In genomic region chr15:64008177-64008576, GRCh38 we compare ENCODE assay signal across 21 cellular contexts.
"Had no signal": no experiment of that assay in that cellular context is flagged by ENCODE, and none has a peak within 500 bp of the region (broad histone marks: within the 10 kb centered on the region; RNA-seq: fewer than 3 reads in every experiment).

No MANE protein-coding gene starts in this region.

- H3K27me3 ChIP-seq: ascending aorta, esophagus muscularis mucosa, suprapubic skin had no signal

- H3K9me3 ChIP-seq: ascending aorta, esophagus muscularis mucosa, suprapubic skin had no signal

- H3K36me3 ChIP-seq: ascending aorta, esophagus muscularis mucosa, suprapubic skin had no signal

- H3K27ac Mint-ChIP-seq: activated CD4-positive, alpha-beta memory T cell treated with anti-CD3 and anti-CD28 coated beads for 36 hours; activated naive CD4-positive, alpha-beta T cell treated with anti-CD3 and anti-CD28 coated beads for 36 hours; activated T-cell treated with anti-CD3 and anti-CD28 coated beads, Interleukin-2, amount 50 U/mL, for 24 hours; activated T-helper 2 cell treated with anti-CD3 and anti-CD28 coated beads, Interferon-gamma antibody, Interleukin-2, Interleukin-4, amounts not matched to agents 10 μg/mL and 5 μg/mL and 100 μg/mL, durations not matched to agents 14 hours and 24 hours and 36 hours; nephron had no signal

- H3K36me3 Mint-ChIP-seq: activated CD4-positive, alpha-beta memory T cell treated with anti-CD3 and anti-CD28 coated beads for 36 hours had no signal

- H3K4me3 Mint-ChIP-seq: activated B cell treated with CpG ODN at 0.5 μM for 24 hours; activated CD4-positive, alpha-beta memory T cell treated with anti-CD3 and anti-CD28 coated beads for 36 hours; activated naive CD4-positive, alpha-beta T cell treated with anti-CD3 and anti-CD28 coated beads for 36 hours; activated T-cell treated with anti-CD3 and anti-CD28 coated beads, Interleukin-2, amount 50 U/mL, for 24 hours; nephron had no signal

- H3K4me3 ChIP-seq: ascending aorta, esophagus muscularis mucosa, suprapubic skin had no signal

- H3K4me1 ChIP-seq: ascending aorta had no signal

- DNase-seq: activated B cell treated with CpG ODN at 0.5 μM for 24 hours; activated CD4-positive, alpha-beta memory T cell treated with anti-CD3 and anti-CD28 coated beads for 36 hours; activated CD4-positive, alpha-beta T cell treated with anti-CD3 and anti-CD28 coated beads for 4 hours; activated naive CD4-positive, alpha-beta T cell treated with anti-CD3 and anti-CD28 coated beads for 36 hours; activated T-cell treated with anti-CD3 and anti-CD28 coated beads, Interleukin-2, amount 50 U/mL, for 24 hours; effector CD4-positive, alpha-beta T cell; mesendoderm; nucleus accumbens; posterior cingulate gyrus; retina; stimulated activated CD4-positive, alpha-beta T cell treated with anti-CD3 and anti-CD28 coated beads, Interleukin-12 subunit alpha, Interleukin-12 subunit beta, amount 100 ng/mL, for 4 hours; stimulated activated CD4-positive, alpha-beta T cell treated with anti-CD3 and anti-CD28 coated beads, Interleukin-1b, Interleukin-23, amount 100 ng/mL, for 48 hours; stimulated activated CD8-positive, alpha-beta memory T cell treated with anti-CD3 and anti-CD28 coated beads, Interleukin-4, amount 100 ng/mL, for 48 hours; stimulated activated naive CD4-positive, alpha-beta T cell treated with Interleukin-2 at 50 U/mL for 16 hours; T-helper 9 cell; trophoblast cell had no signal

- H3K27ac ChIP-seq: ascending aorta had no signal

- H3K27me3 Mint-ChIP-seq: activated B cell treated with CpG ODN at 0.5 μM for 24 hours; activated CD4-positive, alpha-beta memory T cell treated with anti-CD3 and anti-CD28 coated beads for 36 hours; activated T-cell treated with anti-CD3 and anti-CD28 coated beads, Interleukin-2, amount 50 U/mL, for 24 hours had no signal

- H3K9me3 Mint-ChIP-seq: activated B cell treated with CpG ODN at 0.5 μM for 24 hours; activated CD4-positive, alpha-beta memory T cell treated with anti-CD3 and anti-CD28 coated beads for 36 hours; activated naive CD4-positive, alpha-beta T cell treated with anti-CD3 and anti-CD28 coated beads for 36 hours; activated T-cell treated with anti-CD3 and anti-CD28 coated beads, Interleukin-2, amount 50 U/mL, for 24 hours; activated T-helper 2 cell treated with anti-CD3 and anti-CD28 coated beads, Interferon-gamma antibody, Interleukin-2, Interleukin-4, amounts not matched to agents 10 μg/mL and 5 μg/mL and 100 μg/mL, durations not matched to agents 14 hours and 24 hours and 36 hours; nephron had no signal
